ENCODE assay signal across 9 cellular contexts in genomic region chr1:36162680-36163079, GRCh38. TPM values are rescaled to one million over a fixed set of nuclear protein-coding genes. Genes with fewer than 3 reads are reported as not detected.
DNase-seq lines count a peak whose midpoint lies in the region; FAIRE-seq and TF ChIP-seq lines count a peak whose summit lies in the region.
"Had no signal": no experiment of that assay in that cellular context is flagged by ENCODE, and none has a peak within 500 bp of the region (broad histone marks: within the 10 kb centered on the region; RNA-seq: fewer than 3 reads in every experiment).

No MANE protein-coding gene starts in this region.

- peak overlapping the region; percentile 68 for H3K27ac Mint-ChIP-seq in astrocyte (ENCODE audit: unreplicated experiment)

- H2AFZ ChIP-seq in OCI-LY7 (ENCODE audit: low read length) (no peak overlapping the region), astrocyte (ENCODE audit: low read depth, low read length) (no peak overlapping the region)

- H4K20me1 ChIP-seq in OCI-LY7 (ENCODE audit: insufficient read depth, low read length) (peaks cover 11% of the 10 kb centered on the region; the same call in 1 of the 2 replicates), astrocyte (ENCODE audit: insufficient read depth, low read length) (peaks cover 98% of the 10 kb centered on the region)

- H3K27ac ChIP-seq in OCI-LY7 (ENCODE audit: low read depth, low read length, poor library complexity, severe bottlenecking): peak overlapping the region; percentile 87
- peak overlapping the region; percentile 83 for H3K27ac ChIP-seq in astrocyte (ENCODE audit: low read depth, low read length)
- H3K27ac ChIP-seq in layer of hippocampus (ENCODE audit: low read depth, low read length): peak overlapping the region; percentile 97
- peak overlapping the region; percentile 81 for H3K27ac ChIP-seq in stomach smooth muscle (ENCODE audit: low read length)

- H3K9me2 ChIP-seq in OCI-LY7 (ENCODE audit: insufficient read depth, low read length): no peaks in the 10 kb centered on the region

- peak overlapping the region; percentile 89 for H3K4me2 ChIP-seq in OCI-LY7 (ENCODE audit: low read length)
- peak overlapping the region; percentile 88 for H3K4me2 ChIP-seq in astrocyte (ENCODE audit: low read length)

- no peaks in the 10 kb centered on the region for H3K9me3 ChIP-seq in OCI-LY7 (ENCODE audit: low read length)
- no peaks in the 10 kb centered on the region for H3K9me3 ChIP-seq in astrocyte (ENCODE audit: insufficient read depth, low read depth, low read length)
- H3K9me3 ChIP-seq in stomach smooth muscle (ENCODE audit: control insufficient read depth in 2 of 2, low read length in 2 of 2): no peaks in the 10 kb centered on the region
- H3K9me3 ChIP-seq in HAP-1: no peaks in the 10 kb centered on the region

- H3K36me3 ChIP-seq in OCI-LY7 (ENCODE audit: insufficient read depth, low read length): peaks cover 35% of the 10 kb centered on the region; the same call in 1 of the 2 replicates
- peaks cover 29% of the 10 kb centered on the region for H3K36me3 ChIP-seq in astrocyte (ENCODE audit: insufficient read depth, low read length)
- peaks cover 9 to 11% of the 10 kb centered on the region in 2 donors for H3K36me3 ChIP-seq in stomach smooth muscle (ENCODE audit: control insufficient read depth in 2 of 2, insufficient read depth in 2 of 2, low read length in 2 of 2)
- peaks cover 24% of the 10 kb centered on the region for H3K36me3 ChIP-seq in HAP-1 (replicated peaks)

- in situ Hi-C loops in HAP-1 (cut with MboI; ENCODE audit: low sequenced_read_pairs): no loop called here

- H3K4me3 ChIP-seq in OCI-LY7 (ENCODE audit: low read depth, low read length, poor library complexity, severe bottlenecking): no peak overlapping the region
- H3K4me3 ChIP-seq in astrocyte (ENCODE audit: insufficient read depth, low read depth, low read length): no peak overlapping the region
- peak overlapping the region in 1 of 2 donors; percentile 71 for H3K4me3 ChIP-seq in stomach smooth muscle (ENCODE audit: low read length in 2 of 2)
- H3K4me3 ChIP-seq in HAP-1: no peak overlapping the region

- BruUV-seq in OCI-LY7 (replicated peaks; lab: Mats Ljungman, UMichigan): no TSS peak

- H3K27me3 ChIP-seq in astrocyte (ENCODE audit: insufficient read depth, low read length) (no peaks in the 10 kb centered on the region), layer of hippocampus (ENCODE audit: control insufficient read depth, insufficient read depth, low read length) (no peaks in the 10 kb centered on the region), stomach smooth muscle (ENCODE audit: control insufficient read depth in 1 of 2, insufficient read depth in 2 of 2, low read length in 2 of 2) (no peaks in the 10 kb centered on the region), HAP-1 (ENCODE audit: low read depth) (no peaks in the 10 kb centered on the region)

- H3K4me3 Mint-ChIP-seq in astrocyte (ENCODE audit: unreplicated experiment): peak overlapping the region; percentile 78

- H3K27me3 Mint-ChIP-seq in astrocyte (ENCODE audit: low read depth, unreplicated experiment): no peaks in the 10 kb centered on the region

- H3K4me1 Mint-ChIP-seq in astrocyte (ENCODE audit: low read depth, unreplicated experiment): peaks cover 63% of the 10 kb centered on the region

- no peak for TF ChIP-seq POLR2A in GM12891 (IDR thresholded peaks at IDR 0.05; ENCODE audit: low read depth, low read length)

- CTCF ChIA-PET in OCI-LY7 (lab: Charles Lee; ENCODE audit: unreplicated experiment): no interaction called here

- H3K4me1 ChIP-seq in OCI-LY7 (ENCODE audit: insufficient read depth, low read length, poor library complexity, severe bottlenecking) (peaks cover 74% of the 10 kb centered on the region), astrocyte (ENCODE audit: insufficient read depth, low read length) (peaks cover 56% of the 10 kb centered on the region), stomach smooth muscle (ENCODE audit: control insufficient read depth, insufficient read depth, low read length) (peaks cover 78% of the 10 kb centered on the region), HAP-1 (peaks cover 19% of the 10 kb centered on the region)

- FAIRE-seq in astrocyte (lab: Jason Lieb, UNC) (no peak), GM12891 (lab: Jason Lieb, UNC) (no peak)

- no peak for TF ChIP-seq CTCF in OCI-LY7 (conservative IDR thresholded peaks at IDR 0.05; ENCODE audit: low read length)
- TF ChIP-seq CTCF in astrocyte (IDR thresholded peaks at IDR 0.05; ENCODE audit: insufficient read depth, low read depth, low read length): no peak

- H3K79me2 ChIP-seq in OCI-LY7 (ENCODE audit: insufficient read depth, low read depth, low read length) (peaks cover 93% of the 10 kb centered on the region), astrocyte (ENCODE audit: insufficient read depth, low read length) (peaks cover 100% of the 10 kb centered on the region)

- H3K9ac ChIP-seq in astrocyte (ENCODE audit: low read length): peak overlapping the region; percentile 84
- H3K9ac ChIP-seq in stomach smooth muscle (ENCODE audit: low read length in 2 of 2): peak overlapping the region in 1 of 2 donors; percentile 75

- peaks cover 10% of the 10 kb centered on the region for H3K36me3 Mint-ChIP-seq in astrocyte (ENCODE audit: low read depth, unreplicated experiment)

- POLR2A ChIA-PET in OCI-LY7 (lab: Charles Lee): interaction anchor here (1.2 to 2.5 kb wide), 3 partner anchors 13 to 46 kb away, joined by 5 to 13 read pairs (median 5); partner anchors contain the start of gene TRAPPC3

- intact Hi-C loops in OCI-LY7 (cut with micrococcal nuclease; ENCODE audit: unreplicated experiment): no loop called here

- no peaks in the 10 kb centered on the region for H3K9me3 Mint-ChIP-seq in astrocyte (ENCODE audit: unreplicated experiment)

- DNase-seq in OCI-LY7 (ENCODE audit: low spot score): no peak
- DNase-seq in astrocyte (ENCODE audit: low read depth): no peak
- DNase-seq in DMS79 (lab: John Stamatoyannopoulos, UW): no peak
- no peak for DNase-seq in HAP-1 (ENCODE audit: low spot score in 2 of 2)
- DNase-seq in GM12891 (ENCODE audit: insufficient read length, low spot score): no peak
- no peak for DNase-seq in T-helper 9 cell
- DNase-seq: NCI-H1694 had no signal

TF ChIP-seq in GM12891, 5 proteins besides CTCF, POLR2A, EP300 and RAD21:
- no peak for TF ChIP-seq POLR2AphosphoS5 (IDR thresholded peaks at IDR 0.05; ENCODE audit: low read depth, low read length)
- no peak for TF ChIP-seq POU2F2 (IDR thresholded peaks at IDR 0.05; ENCODE audit: low read depth, low read length)
- TF ChIP-seq SPI1 (IDR thresholded peaks at IDR 0.05; ENCODE audit: low read depth, low read length): no peak
- no peak for TF ChIP-seq TAF1 (IDR thresholded peaks at IDR 0.05; ENCODE audit: low read depth, low read length)
- TF ChIP-seq PAX5 (IDR thresholded peaks at IDR 0.05; ENCODE audit: insufficient read depth, low read length, severe bottlenecking): no peak
TF ChIP-seq in GM12891: peak in this region for 0.

RNA-seq across cellular contexts. Expression of gene MAP7D1, which starts 6.7 kb away (rescaled TPM):
- total RNA-seq in OCI-LY7 (2014; rRNA removed; shearing (Covaris generic)): 55.1 and 61.2 TPM in 2 replicates
- total RNA-seq in OCI-LY7 (2022): 94.7 and 101 TPM in 2 replicates
- 259 and 271 TPM in 2 replicates for total RNA-seq in astrocyte
- polyA plus RNA-seq in GM12891 (2012; ENCODE audit: low read depth, missing spikeins): 37.9 TPM

RNA-seq across cellular contexts. Expression of gene TRAPPC3, which starts 13.4 kb away (rescaled TPM):
- total RNA-seq in OCI-LY7 (2014; rRNA removed; shearing (Covaris generic)): 50.3 and 71.0 TPM in 2 replicates
- total RNA-seq in OCI-LY7 (2022) (55.4 and 60.4 TPM in 2 replicates), astrocyte (87.1 and 87.6 TPM in 2 replicates)
- polyA plus RNA-seq in GM12891 (2012; ENCODE audit: low read depth, missing spikeins): 48.6 TPM

RNA-seq across cellular contexts. Expression of gene COL8A2, which starts 37.7 kb away (rescaled TPM):
- not detected in 2 replicates for total RNA-seq in OCI-LY7 (2014; rRNA removed; shearing (Covaris generic))
- total RNA-seq in OCI-LY7 (2022) (not detected in 2 replicates), astrocyte (3.4 and 10.8 TPM in 2 replicates)
- 0.01 TPM for polyA plus RNA-seq in GM12891 (2012; ENCODE audit: low read depth, missing spikeins)
